ENCODE assay signal across 8 cellular contexts in genomic region chr1:173477286-173478098, GRCh38. TPM values are rescaled to one million over a fixed set of nuclear protein-coding genes. Genes with fewer than 3 reads are reported as not detected.
DNase-seq lines count a peak whose midpoint lies in the region; ATAC-seq, FAIRE-seq and TF ChIP-seq lines count a peak whose summit lies in the region.

A gene with protein sequence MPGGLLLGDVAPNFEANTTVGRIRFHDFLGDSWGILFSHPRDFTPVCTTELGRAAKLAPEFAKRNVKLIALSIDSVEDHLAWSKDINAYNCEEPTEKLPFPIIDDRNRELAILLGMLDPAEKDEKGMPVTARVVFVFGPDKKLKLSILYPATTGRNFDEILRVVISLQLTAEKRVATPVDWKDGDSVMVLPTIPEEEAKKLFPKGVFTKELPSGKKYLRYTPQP (plus strand): TSS chr1:173477335. CDS start chr1:173477398, 63 bp downstream.

- peak within 1 kb of the TSS; percentile 98 to 99 for H3K27ac ChIP-seq in kidney (ENCODE audit: low read depth in 2 of 2, low read length in 2 of 2)

- ATAC-seq in HG02610 (IDR thresholded peaks at IDR 0.05; ENCODE audit: unreplicated experiment) = peak; percentile 49

- no peak for FAIRE-seq in kidney (lab: Jason Lieb, UNC)

- intact Hi-C loops in T-helper 2 cell treated with Interferon-gamma antibody and Interleukin-4, amounts not matched to agents 100 ng/mL and 5 ng/mL, for 36 hours (cut with micrococcal nuclease) = loop anchor here (1.0 to 2.0 kb wide), 3 partner anchors 347 to 945 kb away; partner anchors contain the start of genes CENPL, DARS2, RC3H1 and SUCO
- intact Hi-C loops in kidney (cut with DNase I) = no loop called here

- peak; percentile 10 to 64 for DNase-seq in activated CD8-positive, alpha-beta memory T cell treated with anti-CD3 and anti-CD28 coated beads for 1 hour (ENCODE audit: extremely low read depth in 1 of 2, low read depth in 1 of 2)
- no peak for DNase-seq in activated CD8-positive, alpha-beta memory T cell treated with anti-CD3 and anti-CD28 coated beads, Interleukin-2, amount 50 U/mL, for 48 hours
- peak; percentile 92 for DNase-seq in NAMALWA (ENCODE audit: low spot score)
- DNase-seq in cerebellum (ENCODE audit: low spot score) = peak; percentile 56
- DNase-seq in kidney = peak; percentile 97
- DNase-seq in stimulated activated CD4-positive, alpha-beta T cell treated with anti-CD3 and anti-CD28 coated beads, TNF-alpha, amount 100 ng/mL, for 1 hour (ENCODE audit: low read depth in 3 of 3, low spot score in 1 of 3) = peak; percentile 54 to 78 (median 67)

- H3K36me3 ChIP-seq in kidney (ENCODE audit: control insufficient read depth in 1 of 2, insufficient read depth in 2 of 2, low read length in 2 of 2) = peaks cover 13 to 19% of the 10 kb centered on the region in 2 donors

- H3K9me3 ChIP-seq in kidney (ENCODE audit: control insufficient read depth in 1 of 2, low read length in 2 of 2) = no peaks in the 10 kb centered on the region

- peak within 1 kb of the TSS; percentile 88 to 91 for H3K4me3 ChIP-seq in kidney (ENCODE audit: low read length in 2 of 2)

- peaks cover 24 to 30% of the 10 kb centered on the region in 2 donors for H3K4me1 ChIP-seq in kidney (ENCODE audit: control insufficient read depth in 1 of 2, insufficient read depth in 1 of 2, low read depth in 1 of 2, low read length in 2 of 2)

- no peak for TF ChIP-seq CTCF in kidney (IDR thresholded peaks at IDR 0.05; ENCODE audit: borderline replicate concordance, extremely low read depth, insufficient read depth)

- peak within 1 kb of the TSS; percentile 86 to 98 for H3K9ac ChIP-seq in kidney (ENCODE audit: low read length in 2 of 2)

RNA-seq across cellular contexts. Expression of the gene that starts here (rescaled TPM):
- 109 and 110 TPM in 2 replicates for total RNA-seq in T-helper 2 cell treated with Interferon-gamma antibody and Interleukin-4, amounts not matched to agents 100 ng/mL and 5 ng/mL, for 36 hours
- total RNA-seq in cerebellum (35.6 TPM), kidney (280 TPM)
- polyA plus RNA-seq in kidney (ENCODE audit: insufficient read depth, low read depth, low replicate concordance) = 563 TPM
